ENCODE assay signal across 28 cellular contexts in the genomic region with DNA sequence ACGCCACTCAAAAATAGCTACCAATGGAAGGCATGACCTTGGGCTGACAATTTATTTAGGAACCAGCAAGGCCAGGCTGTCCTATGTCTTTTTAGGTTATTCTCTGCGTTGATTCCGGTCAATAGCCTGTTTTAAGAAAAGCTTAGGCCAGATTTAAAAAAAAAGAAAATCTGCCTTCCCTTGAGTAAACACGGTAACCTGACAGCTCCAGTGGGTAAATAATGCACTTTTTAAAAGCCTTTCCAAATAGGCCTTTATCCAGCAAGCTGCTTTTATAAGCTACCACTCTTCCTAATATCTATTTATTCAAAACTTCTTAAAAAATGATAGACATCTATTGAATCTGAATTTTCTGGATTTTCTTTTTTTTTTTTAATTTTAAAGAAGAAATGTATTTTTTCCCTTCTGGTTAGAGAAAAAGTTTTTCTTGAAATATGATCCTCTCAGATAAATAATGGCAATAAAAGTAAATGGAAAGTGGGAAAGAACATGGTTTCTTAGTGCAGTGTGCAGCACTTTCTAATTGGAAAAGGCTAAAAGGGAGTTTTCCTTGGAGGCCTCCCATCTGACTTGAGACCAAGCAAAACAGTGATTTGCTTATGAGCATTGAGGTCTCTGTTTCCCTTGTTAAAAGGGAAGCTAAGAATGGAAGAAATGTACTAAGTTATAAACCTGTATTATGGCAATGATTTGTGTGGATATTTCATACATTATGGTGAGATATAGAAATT.
DNase-seq lines count a peak whose midpoint lies in the region; ATAC-seq and TF ChIP-seq lines count a peak whose summit lies in the region.
"Had no signal": no experiment of that assay in that cellular context is flagged by ENCODE, and none has a peak within 500 bp of the region (broad histone marks: within the 10 kb centered on the region; RNA-seq: fewer than 3 reads in every experiment).

No MANE protein-coding gene starts in this region.

- H3K4me3 ChIP-seq in astrocyte of the spinal cord (ENCODE audit: low read depth, low read length) (no peak overlapping the region), hepatocyte (no peak overlapping the region), vagina (no peak overlapping the region)
- H3K4me3 ChIP-seq: neural progenitor cell, sigmoid colon, SK-N-MC had no signal

- no peaks in the 10 kb centered on the region for H3K79me2 ChIP-seq in hepatocyte
- H3K79me2 ChIP-seq: parathyroid adenoma had no signal

- H3K27ac ChIP-seq in hepatocyte: peak overlapping the region; percentile 38
- no peak overlapping the region for H3K27ac ChIP-seq in vagina
- H3K27ac ChIP-seq: C4-2B, neural progenitor cell, parathyroid adenoma, RWPE1, sigmoid colon, SK-N-MC had no signal

- H3K4me2 ChIP-seq in hepatocyte: no peak overlapping the region
- H3K4me2 ChIP-seq: neural progenitor cell had no signal

- no peak for TF ChIP-seq POLR2A in vagina (IDR thresholded peaks at IDR 0.05)

- intact Hi-C loops in vagina (cut with DNase I): no loop called here

- in situ Hi-C loops in astrocyte of the spinal cord (cut with HindIII; ENCODE audit: low sequenced_read_pairs): no loop called here

- H3K4me1 ChIP-seq in hepatocyte (ENCODE audit: insufficient read depth): peaks cover 30% of the 10 kb centered on the region
- peaks cover 23% of the 10 kb centered on the region for H3K4me1 ChIP-seq in vagina
- H3K4me1 ChIP-seq: neural progenitor cell, parathyroid adenoma had no signal

- H3K27me3 ChIP-seq in hepatocyte: no peaks in the 10 kb centered on the region
- no peaks in the 10 kb centered on the region for H3K27me3 ChIP-seq in vagina
- H3K27me3 ChIP-seq: neural progenitor cell, sigmoid colon had no signal

- no peaks in the 10 kb centered on the region for H3K9me3 ChIP-seq in hepatocyte (ENCODE audit: low read depth)
- no peaks in the 10 kb centered on the region for H3K9me3 ChIP-seq in vagina
- H3K9me3 ChIP-seq: sigmoid colon had no signal

- TF ChIP-seq CTCF in astrocyte of the spinal cord (IDR thresholded peaks at IDR 0.05; ENCODE audit: low read depth, low read length) (no peak), hepatocyte (IDR thresholded peaks at IDR 0.05; ENCODE audit: poor library complexity) (no peak), vagina (IDR thresholded peaks at IDR 0.05) (no peak)

- DNase-seq in DMS53 (lab: John Stamatoyannopoulos, UW) (peak; percentile 58), DMS53 treated with DMSO at 0.1 percent for 48 hours (lab: John Stamatoyannopoulos, UW; ENCODE audit: unreplicated experiment) (peak; percentile 6), astrocyte of the spinal cord (ENCODE audit: low read depth, low spot score) (peak; percentile 47), hepatocyte (ENCODE audit: low spot score) (no peak), COLO668 (lab: John Stamatoyannopoulos, UW; ENCODE audit: unreplicated experiment) (no peak), midbrain (lab: John Stamatoyannopoulos, UW) (no peak), vagina (ENCODE audit: extremely low spot score in 2 of 2) (no peak)
- DNase-seq: activated CD4-positive, alpha-beta memory T cell treated with anti-CD3 and anti-CD28 coated beads, Interleukin-2, amount 10 ng/mL, durations not matched to agents 7 days and 5 days; activated CD8-positive, alpha-beta memory T cell treated with anti-CD3 and anti-CD28 coated beads, Interleukin-2, amount 50 U/mL, for 48 hours; activated naive CD4-positive, alpha-beta T cell treated with anti-CD3 and anti-CD28 coated beads, Interleukin-2, amount 50 U/mL, for 16 hours; amygdala; central memory CD4-positive, alpha-beta T cell; dermis blood vessel endothelial cell; glutamatergic neuron; GOT3; Karpas-422; NCI-H1694 treated with DMSO at 0.1 percent for 48 hours; NCI-H82; sigmoid colon; stimulated activated CD4-positive, alpha-beta T cell treated with anti-CD3 and anti-CD28 coated beads, Interleukin-15, amount 100 ng/mL, for 24 hours; stimulated activated naive CD4-positive, alpha-beta T cell had no signal

- no peak overlapping the region for H2AFZ ChIP-seq in hepatocyte
- H2AFZ ChIP-seq: neural progenitor cell, parathyroid adenoma had no signal

- no peaks in the 10 kb centered on the region for H3K36me3 ChIP-seq in hepatocyte (replicated peaks; ENCODE audit: insufficient read depth, low read depth)
- no peaks in the 10 kb centered on the region for H3K36me3 ChIP-seq in vagina
- H3K36me3 ChIP-seq: neural progenitor cell, sigmoid colon had no signal

- no peaks in the 10 kb centered on the region for H3K9me2 ChIP-seq in hepatocyte (replicated peaks; ENCODE audit: insufficient read depth)

- no peaks in the 10 kb centered on the region for H4K20me1 ChIP-seq in hepatocyte (ENCODE audit: insufficient read depth, poor library complexity, severe bottlenecking)

- WGBS in hepatocyte (ENCODE audit: low lambda C conversion rate, missing lambda C conversion rate): 63% methylated on average over 4 of the region's 4 CpGs

- no peak for ATAC-seq in HG02759 (IDR thresholded peaks at IDR 0.05; ENCODE audit: unreplicated experiment)
- ATAC-seq: activated T-helper 17 cell treated with anti-CD3 and anti-CD28 coated beads, Interleukin-2, amount 50 U/mL, for 72 hours had no signal

Comparison
In these comparisons a context has a peak if more than half of its experiments do, and no peak if none do; other contexts are left out.
1. DNase-seq: peak in DMS53 (single experiment), DMS53 treated with DMSO at 0.1 percent for 48 hours (single experiment) and astrocyte of the spinal cord (single experiment); none in hepatocyte (single experiment), COLO668 (single experiment), midbrain (single experiment) and vagina (0 of 2).